Comparison of ENCODE assay signal across 2 cellular contexts in the genomic region with DNA sequence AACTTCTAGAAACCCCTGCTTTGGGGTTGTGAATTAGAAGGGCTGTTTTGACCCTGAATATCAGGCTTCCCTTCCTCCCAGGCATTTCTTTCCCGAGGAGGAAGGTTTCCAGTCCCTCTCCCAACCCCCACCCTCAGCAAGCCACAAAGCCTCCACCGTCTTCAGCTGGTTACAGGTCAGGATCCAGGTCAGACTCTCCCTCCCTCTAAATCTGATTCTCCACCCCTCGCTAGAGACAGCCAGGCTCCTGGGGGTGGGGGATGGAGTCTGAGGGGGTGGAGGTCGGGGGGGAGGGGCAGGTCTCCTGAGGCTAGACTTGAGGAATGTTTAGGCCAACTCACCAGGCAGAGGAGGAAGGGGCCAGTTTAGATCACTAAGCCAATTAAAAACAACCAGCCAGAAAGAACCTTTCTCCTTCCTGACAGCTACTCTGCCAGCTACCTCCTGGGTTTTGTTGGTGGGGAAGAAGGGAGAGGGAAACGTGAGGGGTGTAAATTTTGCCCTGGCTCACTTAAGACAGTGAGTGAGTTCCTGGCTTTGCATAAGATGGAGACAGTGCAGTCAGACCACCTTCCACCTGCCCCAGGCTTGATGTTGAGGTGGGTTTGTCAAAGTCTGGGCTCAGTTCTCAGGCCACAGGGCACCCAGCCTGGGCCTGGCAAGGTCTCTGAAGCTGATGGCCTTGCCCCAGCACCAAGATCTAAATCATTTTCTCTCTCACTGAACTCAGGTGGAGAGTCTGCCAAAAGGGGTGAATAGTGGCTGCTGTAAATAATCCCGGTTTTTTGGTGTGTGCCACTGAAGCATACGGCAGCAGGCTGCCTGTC.
TF ChIP-seq lines count a peak whose summit lies in the region.

No MANE protein-coding gene starts in this region.

TF ChIP-seq in HepG2, 621 proteins besides CTCF, POLR2A, EP300 and RAD21 (continued from another document):
- TF ChIP-seq, protein P1, sequence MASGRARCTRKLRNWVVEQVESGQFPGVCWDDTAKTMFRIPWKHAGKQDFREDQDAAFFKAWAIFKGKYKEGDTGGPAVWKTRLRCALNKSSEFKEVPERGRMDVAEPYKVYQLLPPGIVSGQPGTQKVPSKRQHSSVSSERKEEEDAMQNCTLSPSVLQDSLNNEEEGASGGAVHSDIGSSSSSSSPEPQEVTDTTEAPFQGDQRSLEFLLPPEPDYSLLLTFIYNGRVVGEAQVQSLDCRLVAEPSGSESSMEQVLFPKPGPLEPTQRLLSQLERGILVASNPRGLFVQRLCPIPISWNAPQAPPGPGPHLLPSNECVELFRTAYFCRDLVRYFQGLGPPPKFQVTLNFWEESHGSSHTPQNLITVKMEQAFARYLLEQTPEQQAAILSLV (CRISPR knock-in tag; IDR thresholded peaks at IDR 0.05; ENCODE audit: borderline replicate concordance) = 0 out of 2 replicates have a peak, but pooled peaks have one; percentile 26
- TF ChIP-seq NFKBIZ (CRISPR knock-in tag; IDR thresholded peaks at IDR 0.05) (peak; percentile 6; the same call in 1 of the 2 replicates), KDM3A (CRISPR knock-in tag; IDR thresholded peaks at IDR 0.05; ENCODE audit: low read depth) (0 out of 2 replicates have a peak, but pooled peaks have one; percentile 1), KAT8 (CRISPR knock-in tag; IDR thresholded peaks at IDR 0.05) (0 out of 2 replicates have a peak, but pooled peaks have one; percentile 8), KDM6A (CRISPR knock-in tag; IDR thresholded peaks at IDR 0.05; ENCODE audit: low read depth) (peak; percentile 9; the same call in 1 of the 2 replicates), KLF16 (CRISPR knock-in tag; IDR thresholded peaks at IDR 0.05) (0 out of 4 replicates have a peak, but pooled peaks of 1 of the 2 experiments have one; percentile 3), CCDC6 (CRISPR knock-in tag; IDR thresholded peaks at IDR 0.05) (peak; percentile 2), ELF3 (CRISPR knock-in tag; IDR thresholded peaks at IDR 0.05) (0 out of 2 replicates have a peak, but pooled peaks have one; percentile 2)
- TF ChIP-seq, protein P2, sequence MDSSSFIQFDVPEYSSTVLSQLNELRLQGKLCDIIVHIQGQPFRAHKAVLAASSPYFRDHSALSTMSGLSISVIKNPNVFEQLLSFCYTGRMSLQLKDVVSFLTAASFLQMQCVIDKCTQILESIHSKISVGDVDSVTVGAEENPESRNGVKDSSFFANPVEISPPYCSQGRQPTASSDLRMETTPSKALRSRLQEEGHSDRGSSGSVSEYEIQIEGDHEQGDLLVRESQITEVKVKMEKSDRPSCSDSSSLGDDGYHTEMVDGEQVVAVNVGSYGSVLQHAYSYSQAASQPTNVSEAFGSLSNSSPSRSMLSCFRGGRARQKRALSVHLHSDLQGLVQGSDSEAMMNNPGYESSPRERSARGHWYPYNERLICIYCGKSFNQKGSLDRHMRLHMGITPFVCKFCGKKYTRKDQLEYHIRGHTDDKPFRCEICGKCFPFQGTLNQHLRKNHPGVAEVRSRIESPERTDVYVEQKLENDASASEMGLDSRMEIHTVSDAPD (CRISPR knock-in tag; IDR thresholded peaks at IDR 0.05) = no peak
- TF ChIP-seq, protein P3, sequence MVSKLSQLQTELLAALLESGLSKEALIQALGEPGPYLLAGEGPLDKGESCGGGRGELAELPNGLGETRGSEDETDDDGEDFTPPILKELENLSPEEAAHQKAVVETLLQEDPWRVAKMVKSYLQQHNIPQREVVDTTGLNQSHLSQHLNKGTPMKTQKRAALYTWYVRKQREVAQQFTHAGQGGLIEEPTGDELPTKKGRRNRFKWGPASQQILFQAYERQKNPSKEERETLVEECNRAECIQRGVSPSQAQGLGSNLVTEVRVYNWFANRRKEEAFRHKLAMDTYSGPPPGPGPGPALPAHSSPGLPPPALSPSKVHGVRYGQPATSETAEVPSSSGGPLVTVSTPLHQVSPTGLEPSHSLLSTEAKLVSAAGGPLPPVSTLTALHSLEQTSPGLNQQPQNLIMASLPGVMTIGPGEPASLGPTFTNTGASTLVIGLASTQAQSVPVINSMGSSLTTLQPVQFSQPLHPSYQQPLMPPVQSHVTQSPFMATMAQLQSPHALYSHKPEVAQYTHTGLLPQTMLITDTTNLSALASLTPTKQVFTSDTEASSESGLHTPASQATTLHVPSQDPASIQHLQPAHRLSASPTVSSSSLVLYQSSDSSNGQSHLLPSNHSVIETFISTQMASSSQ (IDR thresholded peaks at IDR 0.05; ENCODE audit: low read depth) = 0 out of 2 replicates have a peak, but pooled peaks have one; percentile 1
- TF ChIP-seq, protein P3 (CRISPR knock-in tag; IDR thresholded peaks at IDR 0.05; ENCODE audit: borderline replicate concordance) = no peak

TF ChIP-seq in K562, 482 proteins besides CTCF, POLR2A, EP300 and RAD21 (continued from another document):
- TF ChIP-seq, protein P4, sequence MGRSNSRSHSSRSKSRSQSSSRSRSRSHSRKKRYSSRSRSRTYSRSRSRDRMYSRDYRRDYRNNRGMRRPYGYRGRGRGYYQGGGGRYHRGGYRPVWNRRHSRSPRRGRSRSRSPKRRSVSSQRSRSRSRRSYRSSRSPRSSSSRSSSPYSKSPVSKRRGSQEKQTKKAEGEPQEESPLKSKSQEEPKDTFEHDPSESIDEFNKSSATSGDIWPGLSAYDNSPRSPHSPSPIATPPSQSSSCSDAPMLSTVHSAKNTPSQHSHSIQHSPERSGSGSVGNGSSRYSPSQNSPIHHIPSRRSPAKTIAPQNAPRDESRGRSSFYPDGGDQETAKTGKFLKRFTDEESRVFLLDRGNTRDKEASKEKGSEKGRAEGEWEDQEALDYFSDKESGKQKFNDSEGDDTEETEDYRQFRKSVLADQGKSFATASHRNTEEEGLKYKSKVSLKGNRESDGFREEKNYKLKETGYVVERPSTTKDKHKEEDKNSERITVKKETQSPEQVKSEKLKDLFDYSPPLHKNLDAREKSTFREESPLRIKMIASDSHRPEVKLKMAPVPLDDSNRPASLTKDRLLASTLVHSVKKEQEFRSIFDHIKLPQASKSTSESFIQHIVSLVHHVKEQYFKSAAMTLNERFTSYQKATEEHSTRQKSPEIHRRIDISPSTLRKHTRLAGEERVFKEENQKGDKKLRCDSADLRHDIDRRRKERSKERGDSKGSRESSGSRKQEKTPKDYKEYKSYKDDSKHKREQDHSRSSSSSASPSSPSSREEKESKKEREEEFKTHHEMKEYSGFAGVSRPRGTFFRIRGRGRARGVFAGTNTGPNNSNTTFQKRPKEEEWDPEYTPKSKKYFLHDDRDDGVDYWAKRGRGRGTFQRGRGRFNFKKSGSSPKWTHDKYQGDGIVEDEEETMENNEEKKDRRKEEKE (IDR thresholded peaks at IDR 0.05; ENCODE audit: borderline replicate concordance in 1 of 2, control insufficient read depth in 1 of 2, low read depth in 2 of 2, low read length in 1 of 2) = no peak
- TF ChIP-seq EGR1 (conservative IDR thresholded peaks at IDR 0.05) (peak; percentile 54), ZBTB17 (CRISPR knock-in tag; IDR thresholded peaks at IDR 0.05) (no peak), TCF7L2 (IDR thresholded peaks at IDR 0.05; ENCODE audit: low read depth, low read length) (no peak), TCF3 (CRISPR knock-in tag; IDR thresholded peaks at IDR 0.05) (no peak), NELFE (IDR thresholded peaks at IDR 0.05; ENCODE audit: insufficient read depth, insufficient read length) (no peak), PCBP2 (IDR thresholded peaks at IDR 0.05; ENCODE audit: low read depth, low read length, poor library complexity, severe bottlenecking) (no peak), RCOR1 (IDR thresholded peaks at IDR 0.05; ENCODE audit: borderline replicate concordance in 1 of 2, low read depth in 2 of 2, low read length in 2 of 2) (0 out of 4 replicates have a peak, but pooled peaks of 1 of the 2 experiments have one; percentile 6), CCAR2 (IDR thresholded peaks at IDR 0.05; ENCODE audit: low read depth, low read length) (no peak), ETV6 (IDR thresholded peaks at IDR 0.05; ENCODE audit: borderline replicate concordance in 1 of 2, low read depth in 2 of 2, low read length in 1 of 2) (no peak), ETV6 (CRISPR knock-in tag; IDR thresholded peaks at IDR 0.05; ENCODE audit: borderline replicate concordance) (no peak), TAF9B (IDR thresholded peaks at IDR 0.05; ENCODE audit: partially characterized antibody) (no peak), BRF1 (IDR thresholded peaks at IDR 0.05; ENCODE audit: borderline replicate concordance, extremely low read depth, insufficient read length) (no peak), SIN3A (IDR thresholded peaks at IDR 0.05; ENCODE audit: borderline replicate concordance in 2 of 2, control insufficient read depth in 1 of 2, low read depth in 2 of 2, low read length in 2 of 2) (no peak), NCOR1 (IDR thresholded peaks at IDR 0.05) (no peak), HDAC1 (IDR thresholded peaks at IDR 0.05) (no peak), FOXJ2 (tag; IDR thresholded peaks at IDR 0.05) (peak; percentile 52; the same call in 1 of the 2 replicates), ETV5 (CRISPR knock-in tag; IDR thresholded peaks at IDR 0.05; ENCODE audit: low read depth) (no peak), SMC3 (conservative IDR thresholded peaks at IDR 0.05; ENCODE audit: insufficient read depth, low read depth, low read length) (no peak), CEBPB (tag; IDR thresholded peaks at IDR 0.05) (0 out of 2 replicates have a peak, but pooled peaks have one; percentile 0), IFI16 (CRISPR knock-in tag; IDR thresholded peaks at IDR 0.05) (no peak), NR2F6 (CRISPR knock-in tag; IDR thresholded peaks at IDR 0.05) (no peak)
- TF ChIP-seq, protein P5, sequence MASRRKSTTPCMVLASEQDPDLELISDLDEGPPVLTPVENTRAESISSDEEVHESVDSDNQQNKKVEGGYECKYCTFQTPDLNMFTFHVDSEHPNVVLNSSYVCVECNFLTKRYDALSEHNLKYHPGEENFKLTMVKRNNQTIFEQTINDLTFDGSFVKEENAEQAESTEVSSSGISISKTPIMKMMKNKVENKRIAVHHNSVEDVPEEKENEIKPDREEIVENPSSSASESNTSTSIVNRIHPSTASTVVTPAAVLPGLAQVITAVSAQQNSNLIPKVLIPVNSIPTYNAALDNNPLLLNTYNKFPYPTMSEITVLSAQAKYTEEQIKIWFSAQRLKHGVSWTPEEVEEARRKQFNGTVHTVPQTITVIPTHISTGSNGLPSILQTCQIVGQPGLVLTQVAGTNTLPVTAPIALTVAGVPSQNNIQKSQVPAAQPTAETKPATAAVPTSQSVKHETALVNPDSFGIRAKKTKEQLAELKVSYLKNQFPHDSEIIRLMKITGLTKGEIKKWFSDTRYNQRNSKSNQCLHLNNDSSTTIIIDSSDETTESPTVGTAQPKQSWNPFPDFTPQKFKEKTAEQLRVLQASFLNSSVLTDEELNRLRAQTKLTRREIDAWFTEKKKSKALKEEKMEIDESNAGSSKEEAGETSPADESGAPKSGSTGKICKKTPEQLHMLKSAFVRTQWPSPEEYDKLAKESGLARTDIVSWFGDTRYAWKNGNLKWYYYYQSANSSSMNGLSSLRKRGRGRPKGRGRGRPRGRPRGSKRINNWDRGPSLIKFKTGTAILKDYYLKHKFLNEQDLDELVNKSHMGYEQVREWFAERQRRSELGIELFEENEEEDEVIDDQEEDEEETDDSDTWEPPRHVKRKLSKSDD (conservative IDR thresholded peaks at IDR 0.05; ENCODE audit: low read length) = no peak
- TF ChIP-seq, protein P6, sequence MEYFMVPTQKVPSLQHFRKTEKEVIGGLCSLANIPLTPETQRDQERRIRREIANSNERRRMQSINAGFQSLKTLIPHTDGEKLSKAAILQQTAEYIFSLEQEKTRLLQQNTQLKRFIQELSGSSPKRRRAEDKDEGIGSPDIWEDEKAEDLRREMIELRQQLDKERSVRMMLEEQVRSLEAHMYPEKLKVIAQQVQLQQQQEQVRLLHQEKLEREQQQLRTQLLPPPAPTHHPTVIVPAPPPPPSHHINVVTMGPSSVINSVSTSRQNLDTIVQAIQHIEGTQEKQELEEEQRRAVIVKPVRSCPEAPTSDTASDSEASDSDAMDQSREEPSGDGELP (CRISPR knock-in tag; IDR thresholded peaks at IDR 0.05; ENCODE audit: borderline replicate concordance) = peak; percentile 24; the same call in 1 of the 2 replicates
